In genomic region chr12:110683888-110684287, GRCh38 we compare ENCODE assay signal across 1 cellular context.
TF ChIP-seq lines count a peak whose summit lies in the region.

No MANE protein-coding gene starts in this region.

TF ChIP-seq in GM12878, 131 proteins besides CTCF, POLR2A, EP300 and RAD21:
- TF ChIP-seq TCF12 (IDR thresholded peaks at IDR 0.05; ENCODE audit: low read depth, low read length) (no peak), POU2F2 (IDR thresholded peaks at IDR 0.05; ENCODE audit: borderline replicate concordance, low read depth, low read length) (no peak), CHD2 (IDR thresholded peaks at IDR 0.05; ENCODE audit: borderline replicate concordance, low read depth, low read length) (no peak), SIX5 (IDR thresholded peaks at IDR 0.05; ENCODE audit: low read depth, low read length, severe bottlenecking) (no peak), SMC3 (IDR thresholded peaks at IDR 0.05; ENCODE audit: borderline replicate concordance, low read length) (no peak), TBL1XR1 (IDR thresholded peaks at IDR 0.05; ENCODE audit: low read depth, low read length) (no peak), SMAD1 (IDR thresholded peaks at IDR 0.05; ENCODE audit: low read depth, partially characterized antibody) (no peak), RELB (IDR thresholded peaks at IDR 0.05; ENCODE audit: low read depth) (no peak), ZNF687 (IDR thresholded peaks at IDR 0.05) (no peak), ZNF217 (IDR thresholded peaks at IDR 0.05) (no peak), ZNF274 (IDR thresholded peaks at IDR 0.05; ENCODE audit: insufficient read depth, insufficient read length) (no peak), ZNF207 (IDR thresholded peaks at IDR 0.05; ENCODE audit: borderline replicate concordance) (no peak), NR2F1 (conservative IDR thresholded peaks at IDR 0.05) (no peak), SKIL (IDR thresholded peaks at IDR 0.05; ENCODE audit: low read depth, poor library complexity, severe bottlenecking) (no peak), EZH2 (IDR thresholded peaks at IDR 0.05; ENCODE audit: borderline replicate concordance, control insufficient read depth, low read depth, low read length) (no peak), JUNB (IDR thresholded peaks at IDR 0.05) (no peak), SIN3A (IDR thresholded peaks at IDR 0.05; ENCODE audit: low read depth, low read length) (no peak), PBX3 (IDR thresholded peaks at IDR 0.05; ENCODE audit: insufficient replicate concordance, low read depth, low read length) (no peak), CBX3 (IDR thresholded peaks at IDR 0.05; ENCODE audit: borderline replicate concordance, low read depth) (no peak)
